In genomic region chr13:48873598-48873997, GRCh38 we compare ENCODE assay signal across 12 cellular contexts.
DNase-seq lines count a peak whose midpoint lies in the region; ATAC-seq, FAIRE-seq and TF ChIP-seq lines count a peak whose summit lies in the region.
"Had no signal": no experiment of that assay in that cellular context is flagged by ENCODE, and none has a peak within 500 bp of the region (broad histone marks: within the 10 kb centered on the region; RNA-seq: fewer than 3 reads in every experiment).

No MANE protein-coding gene starts in this region.

- no peak overlapping the region for H3K4me3 ChIP-seq in RWPE2 (ENCODE audit: severe bottlenecking)
- no peak overlapping the region for H3K4me3 ChIP-seq in keratinocyte (ENCODE audit: control insufficient read depth in 2 of 3, extremely low read depth in 1 of 3, insufficient read depth in 2 of 3, low read depth in 1 of 3, low read length in 3 of 3)
- no peak overlapping the region for H3K4me3 ChIP-seq in mucosa of descending colon
- H3K4me3 ChIP-seq: SJSA1, transverse colon had no signal

- H3K9me3 ChIP-seq in RWPE2 (ENCODE audit: severe bottlenecking) (no peaks in the 10 kb centered on the region), keratinocyte (ENCODE audit: control insufficient read depth, low read depth, low read length) (no peaks in the 10 kb centered on the region), mucosa of descending colon (no peaks in the 10 kb centered on the region)
- H3K9me3 ChIP-seq: SJSA1, transverse colon had no signal

- H3K27me3 ChIP-seq in RWPE2 (ENCODE audit: insufficient read depth, poor library complexity, severe bottlenecking) (no peaks in the 10 kb centered on the region), keratinocyte (ENCODE audit: control insufficient read depth, extremely low read depth, insufficient read depth, low read length) (peaks cover 25% of the 10 kb centered on the region)
- H3K27me3 ChIP-seq: SJSA1, transverse colon had no signal

- H4K20me1 ChIP-seq in keratinocyte (ENCODE audit: control insufficient read depth, extremely low read depth, insufficient read depth, low read length) = no peaks in the 10 kb centered on the region

- no peaks in the 10 kb centered on the region for H3K79me2 ChIP-seq in keratinocyte (ENCODE audit: control insufficient read depth, insufficient read depth, low read length)

- H3K27ac ChIP-seq in RWPE2 (ENCODE audit: poor library complexity, severe bottlenecking) (no peak overlapping the region), keratinocyte (ENCODE audit: control insufficient read depth, insufficient read depth, low read length) (no peak overlapping the region)
- H3K27ac ChIP-seq: SJSA1, transverse colon had no signal

- H3K4me1 ChIP-seq in RWPE2 (ENCODE audit: insufficient read depth, poor library complexity, severe bottlenecking) (no peaks in the 10 kb centered on the region), keratinocyte (ENCODE audit: control insufficient read depth, extremely low read depth, insufficient read depth, low read length) (no peaks in the 10 kb centered on the region), mucosa of descending colon (ENCODE audit: low read depth) (peaks cover 6% of the 10 kb centered on the region)
- H3K4me1 ChIP-seq: SJSA1 had no signal

- ATAC-seq in RWPE2 (ENCODE audit: low read depth) = peak; percentile 50; the same call in 2 of the 3 replicates
- no peak for ATAC-seq in HG03175 (IDR thresholded peaks at IDR 0.05; ENCODE audit: unreplicated experiment)
- ATAC-seq in GM18868 (IDR thresholded peaks at IDR 0.05; ENCODE audit: unreplicated experiment) = no peak
- ATAC-seq in mucosa of descending colon = no peak

- TF ChIP-seq CTCF in RWPE2 (IDR thresholded peaks at IDR 0.05; ENCODE audit: poor library complexity, severe bottlenecking) (no peak), keratinocyte (optimal IDR thresholded peaks at IDR 0.05 in 1 of 3, IDR thresholded peaks at IDR 0.05 in 1 of 3, conservative IDR thresholded peaks at IDR 0.05 in 1 of 3; ENCODE audit: extremely low read depth in 1 of 3, insufficient read depth in 2 of 3, low read length in 3 of 3) (peak in 2 of 3 experiments; percentile 11 to 24), mucosa of descending colon (IDR thresholded peaks at IDR 0.05) (no peak)

- H3K4me2 ChIP-seq in keratinocyte (ENCODE audit: control insufficient read depth, extremely low read depth, insufficient read depth, low read depth, low read length) = no peak overlapping the region

- H3K36me3 ChIP-seq in RWPE2 (ENCODE audit: low read depth) (no peaks in the 10 kb centered on the region), keratinocyte (ENCODE audit: control insufficient read depth in 2 of 2, extremely low read depth in 1 of 2, insufficient read depth in 2 of 2, low read length in 2 of 2) (no peaks in the 10 kb centered on the region), mucosa of descending colon (ENCODE audit: low read depth) (no peaks in the 10 kb centered on the region)
- H3K36me3 ChIP-seq: SJSA1, transverse colon had no signal

- intact Hi-C loops in mucosa of descending colon (cut with DNase I, micrococcal nuclease) = no loop called here

- FAIRE-seq in keratinocyte (lab: Jason Lieb, UNC) = no peak

- peak; percentile 78 for DNase-seq in EL
- DNase-seq in RWPE2 (ENCODE audit: low spot score) = no peak
- DNase-seq in fibroblast of gingiva (ENCODE audit: low read depth) = peak; percentile 57
- DNase-seq in keratinocyte (ENCODE audit: low read depth, low spot score) = peak; percentile 25
- no peak for DNase-seq in NCI-H510A treated with DMSO at 0.1 percent for 48 hours (lab: John Stamatoyannopoulos, UW)
- no peak for DNase-seq in mucosa of descending colon
- DNase-seq: activated CD4-positive, alpha-beta T cell treated with anti-CD3 and anti-CD28 coated beads for 4 hours; NCI-H226; transverse colon had no signal

- H3K9me1 ChIP-seq in keratinocyte (ENCODE audit: control insufficient read depth, extremely low read depth, insufficient read depth, low read length) = no peaks in the 10 kb centered on the region

- no peak overlapping the region for H3K9ac ChIP-seq in keratinocyte (ENCODE audit: control insufficient read depth, extremely low read depth, insufficient read depth, low read length)

- dilution Hi-C loops in keratinocyte (cut with MboI; ENCODE audit: extremely low pct_ligation_motif_present, low sequenced_read_pairs) = no loop called here

- no peak overlapping the region for H2AFZ ChIP-seq in keratinocyte (ENCODE audit: control insufficient read depth, low read length)

Comparison
In these comparisons a context has a peak if more than half of its experiments do, and no peak if none do; other contexts are left out.
1. DNase-seq: peak in EL (single experiment), fibroblast of gingiva (single experiment) and keratinocyte (single experiment); none in RWPE2 (single experiment), NCI-H510A treated with DMSO at 0.1 percent for 48 hours (single experiment) and mucosa of descending colon (0 of 3).
2. CTCF ChIP-seq: peak in keratinocyte (2 of 3); none in RWPE2 (single experiment) and mucosa of descending colon (single experiment).